Comparison of ENCODE assay signal across 28 cellular contexts in genomic region chr9:121826711-121827110, GRCh38.
"Had no signal": no experiment of that assay in that cellular context is flagged by ENCODE, and none has a peak within 500 bp of the region (broad histone marks: within the 10 kb centered on the region; RNA-seq: fewer than 3 reads in every experiment).

No MANE protein-coding gene starts in this region.

- DNase-seq: activated B cell treated with CpG ODN at 0.5 μM for 24 hours; activated CD8-positive, alpha-beta memory T cell treated with anti-CD3 and anti-CD28 coated beads, Interleukin-2, amount 50 U/mL, for 4 hours; activated T-cell treated with anti-CD3 and anti-CD28 coated beads, Interleukin-2, amount 50 U/mL, for 24 hours; dermis blood vessel endothelial cell; effector CD4-positive, alpha-beta T cell; esophagus squamous epithelium; foreskin melanocyte; heart right ventricle; kidney glomerular epithelial cell; mesendoderm; mucosa of descending colon; retina; stimulated activated CD4-positive, alpha-beta T cell treated with anti-CD3 and anti-CD28 coated beads, Interleukin-1b, Interleukin-23, amount 100 ng/mL, for 48 hours; stimulated activated naive CD8-positive, alpha-beta T cell treated with anti-CD3 and anti-CD28 coated beads, Interleukin-15, Interleukin-2, amounts not matched to agents 100 U/mL and 50 U/mL, for 24 hours; T-helper 1 cell; trophoblast cell had no signal

- H3K27ac Mint-ChIP-seq: activated B cell treated with CpG ODN at 0.5 μM for 24 hours; activated naive CD4-positive, alpha-beta T cell treated with anti-CD3 and anti-CD28 coated beads, Interleukin-2, amount 50 U/mL, for 24 hours; activated T-cell treated with anti-CD3 and anti-CD28 coated beads, Interleukin-2, amount 50 U/mL, for 24 hours; natural killer cell treated with Interleukin-12 subunit alpha and Interleukin-12 subunit beta and Interleukin-15 and Interleukin-18, amount 100 ng/mL, for 72 hours; T-helper 2 cell treated with Interferon-gamma antibody and Interleukin-4, amounts not matched to agents 5 μg/mL and 100 μg/mL, for 36 hours had no signal

- H3K27me3 ChIP-seq: breast epithelium, esophagus squamous epithelium, heart right ventricle, ovary, testis had no signal

- H3K27ac ChIP-seq: breast epithelium, epithelial cell of prostate, esophagus squamous epithelium, heart right ventricle, ovary, prostate gland, testis had no signal

- H3K4me3 ChIP-seq: breast epithelium, esophagus squamous epithelium, heart right ventricle, lung, mucosa of descending colon, ovary, prostate gland, smooth muscle cell, testis had no signal

- H3K36me3 Mint-ChIP-seq: activated naive CD4-positive, alpha-beta T cell treated with anti-CD3 and anti-CD28 coated beads, Interleukin-2, amount 50 U/mL, for 24 hours; natural killer cell treated with Interleukin-12 subunit alpha and Interleukin-12 subunit beta and Interleukin-15 and Interleukin-18, amount 100 ng/mL, for 72 hours had no signal

- H3K27me3 Mint-ChIP-seq: activated B cell treated with CpG ODN at 0.5 μM for 24 hours; activated naive CD4-positive, alpha-beta T cell treated with anti-CD3 and anti-CD28 coated beads, Interleukin-2, amount 50 U/mL, for 24 hours; activated T-cell treated with anti-CD3 and anti-CD28 coated beads, Interleukin-2, amount 50 U/mL, for 24 hours; central memory CD8-positive, alpha-beta T cell; natural killer cell treated with Interleukin-12 subunit alpha and Interleukin-12 subunit beta and Interleukin-15 and Interleukin-18, amount 100 ng/mL, for 72 hours had no signal

- H3K36me3 ChIP-seq: breast epithelium, esophagus squamous epithelium, heart right ventricle, ovary, prostate gland had no signal

- H3K4me1 Mint-ChIP-seq: activated naive CD4-positive, alpha-beta T cell treated with anti-CD3 and anti-CD28 coated beads, Interleukin-2, amount 50 U/mL, for 24 hours had no signal

- H3K9me3 Mint-ChIP-seq: activated B cell treated with CpG ODN at 0.5 μM for 24 hours; activated naive CD4-positive, alpha-beta T cell treated with anti-CD3 and anti-CD28 coated beads, Interleukin-2, amount 50 U/mL, for 24 hours; activated T-cell treated with anti-CD3 and anti-CD28 coated beads, Interleukin-2, amount 50 U/mL, for 24 hours; central memory CD8-positive, alpha-beta T cell; natural killer cell treated with Interleukin-12 subunit alpha and Interleukin-12 subunit beta and Interleukin-15 and Interleukin-18, amount 100 ng/mL, for 72 hours; T-helper 2 cell treated with Interferon-gamma antibody and Interleukin-4, amounts not matched to agents 5 μg/mL and 100 μg/mL, for 36 hours had no signal

- H3K4me1 ChIP-seq: breast epithelium, prostate gland, testis had no signal

- H3K4me3 Mint-ChIP-seq: activated B cell treated with CpG ODN at 0.5 μM for 24 hours; activated naive CD4-positive, alpha-beta T cell treated with anti-CD3 and anti-CD28 coated beads, Interleukin-2, amount 50 U/mL, for 24 hours; activated T-cell treated with anti-CD3 and anti-CD28 coated beads, Interleukin-2, amount 50 U/mL, for 24 hours; central memory CD8-positive, alpha-beta T cell; natural killer cell treated with Interleukin-12 subunit alpha and Interleukin-12 subunit beta and Interleukin-15 and Interleukin-18, amount 100 ng/mL, for 72 hours; T-helper 2 cell treated with Interferon-gamma antibody and Interleukin-4, amounts not matched to agents 5 μg/mL and 100 μg/mL, for 36 hours had no signal

- H3K4me2 ChIP-seq: smooth muscle cell had no signal

- ATAC-seq: heart right ventricle; left lobe of liver; mucosa of descending colon; stimulated activated naive CD8-positive, alpha-beta T cell treated with anti-CD3 and anti-CD28 coated beads, Interleukin-15, Interleukin-2, amounts not matched to agents 100 U/mL and 50 U/mL, for 24 hours had no signal
